23 cellular contexts compared by ENCODE assay signal in genomic region chr22:42626431-42626830, GRCh38. TPM values are rescaled to one million over a fixed set of nuclear protein-coding genes. Genes with fewer than 3 reads are reported as not detected.
"Had no signal": no experiment of that assay in that cellular context is flagged by ENCODE, and none has a peak within 500 bp of the region (broad histone marks: within the 10 kb centered on the region; RNA-seq: fewer than 3 reads in every experiment).

No MANE protein-coding gene starts in this region.

- H3K9me3 ChIP-seq: SJSA1 had no signal

- ATAC-seq: activated CD4-positive, CD25-positive, alpha-beta regulatory T cell treated with anti-CD3 and anti-CD28 coated beads, Interleukin-2, amount 50 U/mL, for 24 hours; activated CD8-positive, alpha-beta T cell treated with anti-CD3 and anti-CD28 coated beads for 36 hours; activated naive CD4-positive, alpha-beta T cell treated with anti-CD3 and anti-CD28 coated beads, Interleukin-2, amount 50 U/mL, for 72 hours; Panc1; SK-N-SH treated with all-trans-retinoic acid at 6 μM for 48 hours had no signal

- H3K27ac Mint-ChIP-seq: activated CD8-positive, alpha-beta T cell treated with anti-CD3 and anti-CD28 coated beads for 36 hours; T-helper 1 cell treated with Interleukin-12 subunit alpha and Interleukin-12 subunit beta and Interleukin-4 antibody, amounts not matched to agents 30 μg/mL and 1 μg/mL, for 36 hours had no signal

- H3K27ac ChIP-seq: SJSA1 had no signal

- H3K9me3 Mint-ChIP-seq: activated CD8-positive, alpha-beta T cell treated with anti-CD3 and anti-CD28 coated beads for 36 hours; activated naive CD4-positive, alpha-beta T cell treated with anti-CD3 and anti-CD28 coated beads, Interleukin-2, amount 50 U/mL, for 72 hours; T-helper 1 cell treated with Interleukin-12 subunit alpha and Interleukin-12 subunit beta and Interleukin-4 antibody, amounts not matched to agents 30 μg/mL and 1 μg/mL, for 36 hours had no signal

- H3K36me3 Mint-ChIP-seq: activated naive CD4-positive, alpha-beta T cell treated with anti-CD3 and anti-CD28 coated beads, Interleukin-2, amount 50 U/mL, for 72 hours had no signal

- H3K27me3 Mint-ChIP-seq: activated CD8-positive, alpha-beta T cell treated with anti-CD3 and anti-CD28 coated beads for 36 hours had no signal

- DNase-seq: activated CD4-positive, alpha-beta T cell treated with anti-CD3 and anti-CD28 coated beads for 4 hours; activated CD8-positive, alpha-beta memory T cell treated with anti-CD3 and anti-CD28 coated beads, Interleukin-2, amount 50 U/mL, for 48 hours; activated CD8-positive, alpha-beta T cell treated with anti-CD3 and anti-CD28 coated beads for 36 hours; activated T-cell treated with anti-CD3 and anti-CD28 coated beads, Interleukin-2, amount 50 U/mL, for 1 hour; Karpas-422; MM.1S; NCI-H1105; NCI-H1436; NCI-H1694 treated with DMSO at 0.1 percent for 48 hours; NCI-H2029 treated with DMSO at 0.1 percent for 48 hours; NCI-H510A treated with DMSO at 0.1 percent for 48 hours; NCI-H69; NK-92 treated with Interleukin-12 subunit alpha and Interleukin-12 subunit beta, amount 100 ng/mL, for 24 hours; OCI-M1; RPMI8226; SHP77 had no signal

- H3K4me3 ChIP-seq: SJSA1 had no signal

- H3K4me3 Mint-ChIP-seq: activated CD8-positive, alpha-beta T cell treated with anti-CD3 and anti-CD28 coated beads for 36 hours; T-helper 1 cell treated with Interleukin-12 subunit alpha and Interleukin-12 subunit beta and Interleukin-4 antibody, amounts not matched to agents 30 μg/mL and 1 μg/mL, for 36 hours had no signal

- H3K27me3 ChIP-seq: SJSA1 had no signal

RNA-seq across cellular contexts. Expression of gene ATP5MGL, which starts 14.0 kb away (rescaled TPM):
- total RNA-seq: SJSA1 had no signal
- polyA plus RNA-seq: adipose tissue had no signal
